16 cellular contexts compared by ENCODE assay signal in the genomic region with DNA sequence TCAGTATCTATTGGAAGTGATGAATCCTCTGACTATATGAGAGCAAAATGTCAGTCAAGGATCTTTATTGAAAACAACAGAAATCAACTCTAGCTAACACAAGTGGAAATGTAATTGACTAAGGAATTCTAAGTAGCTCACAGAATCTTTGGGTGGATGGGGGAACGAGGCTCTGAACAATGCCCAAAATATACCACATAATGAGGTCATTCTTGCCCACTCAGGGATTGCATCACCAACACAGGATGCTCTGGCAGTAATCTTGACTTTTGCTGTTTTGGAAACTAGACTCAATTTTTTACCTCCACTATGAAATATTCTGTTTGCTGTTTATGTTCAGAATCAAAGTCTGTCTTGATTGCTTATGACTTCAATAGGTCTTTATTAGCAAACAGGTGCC.
A peak's percentile ranks its signal among the peaks of the same experiment; 100 is the strongest.
DNase-seq lines count a peak whose midpoint lies in the region; ATAC-seq, FAIRE-seq and TF ChIP-seq lines count a peak whose summit lies in the region.
"Had no signal": no experiment of that assay in that cellular context is flagged by ENCODE, and none has a peak within 500 bp of the region (broad histone marks: within the 10 kb centered on the region; RNA-seq: fewer than 3 reads in every experiment).

No MANE protein-coding gene starts in this region.

- POLR2A ChIA-PET in SK-N-SH (lab: Yijun Ruan, JAX) (no interaction called here), PC-3 (lab: Charles Lee; ENCODE audit: unreplicated experiment) (interaction anchor here (0.7 kb wide), 1 partner anchor 1144 kb away, joined by 3 read pairs; no protein-coding TSS in a partner anchor)

- H3K4me2 ChIP-seq in SK-N-SH (no peak overlapping the region), PC-3 (ENCODE audit: low read length) (0 out of 2 replicates have a peak overlapping the region, but pooled peaks have one; percentile 10)

- DNase-seq in SK-N-SH (no peak), PC-3 (peak; percentile 18), epithelial cell of esophagus (ENCODE audit: low read depth) (peak; percentile 4), urothelium cell line (ENCODE audit: low spot score) (peak; percentile 39), MG63 (no peak), midbrain (lab: John Stamatoyannopoulos, UW) (no peak)
- DNase-seq: NCI-H1092 treated with DMSO at 0.1 percent for 48 hours, NCI-H1694, NCI-H446, Right ventricle myocardium superior had no signal

- H3K36me3 ChIP-seq in SK-N-SH (replicated peaks in 1 of 2; ENCODE audit: control insufficient read depth in 1 of 2, insufficient read depth in 2 of 2, low read length in 1 of 2) (no peaks in the 10 kb centered on the region), PC-3 (ENCODE audit: low read depth, low read length) (no peaks in the 10 kb centered on the region), MG63 (no peaks in the 10 kb centered on the region)
- H3K36me3 ChIP-seq: BLaER1 treated with 17β-estradiol and CSF1 and Interleukin-3, amounts not matched to agents 10 nM and 100 nM had no signal

- no TSS peak for BruUV-seq in PC-3 (replicated peaks; lab: Mats Ljungman, UMichigan)

- no peaks in the 10 kb centered on the region for H4K20me1 ChIP-seq in SK-N-SH (ENCODE audit: insufficient read depth)
- H4K20me1 ChIP-seq in PC-3 (ENCODE audit: low read length): no peaks in the 10 kb centered on the region
- H4K20me1 ChIP-seq: BLaER1 treated with 17β-estradiol and CSF1 and Interleukin-3, amounts not matched to agents 10 nM and 100 nM had no signal

- H3F3A ChIP-seq in SK-N-SH (replicated peaks; ENCODE audit: insufficient read depth): no peaks in the 10 kb centered on the region
- H3F3A ChIP-seq in PC-3 (ENCODE audit: low read length, unreplicated experiment): no peaks in the 10 kb centered on the region

- CTCF ChIA-PET in SK-N-SH (lab: Yijun Ruan, JAX): no interaction called here
- CTCF ChIA-PET in PC-3 (lab: Charles Lee): no interaction called here

- intact Hi-C loops in PC-3 (cut with micrococcal nuclease): no loop called here

- TF ChIP-seq CTCF in SK-N-SH (IDR thresholded peaks at IDR 0.05): no peak
- TF ChIP-seq CTCF in PC-3 (conservative IDR thresholded peaks at IDR 0.05; ENCODE audit: low read depth, low read length): no peak
- TF ChIP-seq CTCF in epithelial cell of esophagus (IDR thresholded peaks at IDR 0.05; ENCODE audit: insufficient read depth, low read depth, low read length, missing control alignments): no peak

- H3K27ac ChIP-seq in SK-N-SH (ENCODE audit: low read depth in 2 of 2, low read length in 1 of 2) (no peak overlapping the region), PC-3 (ENCODE audit: low read length) (peak overlapping the region; percentile 80)
- H3K27ac ChIP-seq: 22Rv1; BLaER1 treated with 17β-estradiol and CSF1 and Interleukin-3, amounts not matched to agents 10 nM and 100 nM had no signal

- no peak for TF ChIP-seq RAD21 in SK-N-SH (IDR thresholded peaks at IDR 0.05; ENCODE audit: low read length)

- H2AFZ ChIP-seq in SK-N-SH (ENCODE audit: low read depth) (no peak overlapping the region), PC-3 (ENCODE audit: low read length) (no peak overlapping the region)

- no peaks in the 10 kb centered on the region for H3K9me2 ChIP-seq in SK-N-SH
- no peaks in the 10 kb centered on the region for H3K9me2 ChIP-seq in PC-3 (replicated peaks; ENCODE audit: low read length)

- H3K9ac ChIP-seq in SK-N-SH (no peak overlapping the region), PC-3 (ENCODE audit: low read length) (peak overlapping the region; percentile 41)
- H3K9ac ChIP-seq: BLaER1 treated with 17β-estradiol and CSF1 and Interleukin-3, amounts not matched to agents 10 nM and 100 nM had no signal

- H3K79me2 ChIP-seq in SK-N-SH (ENCODE audit: insufficient read depth) (no peaks in the 10 kb centered on the region), PC-3 (ENCODE audit: low read length) (no peaks in the 10 kb centered on the region)

- H3K9me3 ChIP-seq in SK-N-SH (no peaks in the 10 kb centered on the region), PC-3 (ENCODE audit: low read length) (no peaks in the 10 kb centered on the region), MG63 (no peaks in the 10 kb centered on the region)
- H3K9me3 ChIP-seq: BLaER1 treated with 17β-estradiol and CSF1 and Interleukin-3, amounts not matched to agents 10 nM and 100 nM had no signal

- H3K4me3 ChIP-seq in SK-N-SH (ENCODE audit: low read depth in 2 of 2, low read length in 1 of 2): no peak overlapping the region
- H3K4me3 ChIP-seq in PC-3 (ENCODE audit: low read length): no peak overlapping the region
- no peak overlapping the region for H3K4me3 ChIP-seq in epithelial cell of esophagus (ENCODE audit: low read length)
- no peak overlapping the region for H3K4me3 ChIP-seq in MG63
- H3K4me3 ChIP-seq: BLaER1 treated with 17β-estradiol and CSF1 and Interleukin-3, amounts not matched to agents 10 nM and 100 nM had no signal

- ATAC-seq in SK-N-SH treated with all-trans-retinoic acid at 6 μM for 48 hours (no peak), PC-3 (no peak), GM19455 (IDR thresholded peaks at IDR 0.05; ENCODE audit: unreplicated experiment) (no peak)
- ATAC-seq: Panc1 had no signal

- peaks cover 0 to 4% of the 10 kb centered on the region in 2 experiments; a peak in 2 of 4 replicates for H3K4me1 ChIP-seq in SK-N-SH (ENCODE audit: control insufficient read depth in 1 of 2, insufficient read depth in 2 of 2, low read depth in 1 of 2, low read length in 1 of 2)
- 0 out of 2 replicates have a peak, but pooled peaks cover 5% of the 10 kb centered on the region for H3K4me1 ChIP-seq in PC-3 (ENCODE audit: insufficient read depth, low read length)

- no peak for FAIRE-seq in urothelium cell line (lab: Jason Lieb, UNC)
- FAIRE-seq: H54 had no signal

- no peak for TF ChIP-seq EP300 in SK-N-SH (IDR thresholded peaks at IDR 0.05; ENCODE audit: borderline replicate concordance in 1 of 2, low read depth in 1 of 2, low read length in 1 of 2)

- H3K27me3 ChIP-seq in SK-N-SH (ENCODE audit: insufficient read depth): no peaks in the 10 kb centered on the region
- no peaks in the 10 kb centered on the region for H3K27me3 ChIP-seq in PC-3 (ENCODE audit: low read length)
- H3K27me3 ChIP-seq in MG63: no peaks in the 10 kb centered on the region
- H3K27me3 ChIP-seq: BLaER1 treated with 17β-estradiol and CSF1 and Interleukin-3, amounts not matched to agents 10 nM and 100 nM had no signal

- WGBS in SK-N-SH (ENCODE audit: low lambda C conversion rate): 24% methylated on average over 1 of the region's 1 CpG

TF ChIP-seq in SK-N-SH treated with all-trans-retinoic acid at 6 μM for 48 hours, 23 proteins besides CTCF, POLR2A, EP300 and RAD21:
- TF ChIP-seq ZFP3 (CRISPR knock-in tag; IDR thresholded peaks at IDR 0.05) (no peak), SNAI2 (CRISPR knock-in tag; IDR thresholded peaks at IDR 0.05) (0 out of 2 replicates have a peak, but pooled peaks have one; percentile 42)

TF ChIP-seq in SK-N-SH, 30 proteins besides CTCF, POLR2A, EP300 and RAD21:
- TF ChIP-seq EZH2phosphoT487 (IDR thresholded peaks at IDR 0.05; ENCODE audit: borderline replicate concordance, low read depth): no peak
- TF ChIP-seq SMC3 (IDR thresholded peaks at IDR 0.05; ENCODE audit: low read depth, low read length): no peak
- no peak for TF ChIP-seq MXI1 (IDR thresholded peaks at IDR 0.05; ENCODE audit: low read depth, low read length)
- TF ChIP-seq TEAD4 (IDR thresholded peaks at IDR 0.05; ENCODE audit: borderline replicate concordance, insufficient read depth): no peak
- TF ChIP-seq FOXJ3 (CRISPR knock-in tag; IDR thresholded peaks at IDR 0.05): no peak
- TF ChIP-seq PBX3 (IDR thresholded peaks at IDR 0.05): no peak
- no peak for TF ChIP-seq POLR2AphosphoS5 (IDR thresholded peaks at IDR 0.05; ENCODE audit: low read depth, low read length)
- TF ChIP-seq NRF1 (IDR thresholded peaks at IDR 0.05; ENCODE audit: low read depth, low read length): no peak
- TF ChIP-seq FOSL2 (IDR thresholded peaks at IDR 0.05; ENCODE audit: borderline replicate concordance, low read depth): no peak
- no peak for TF ChIP-seq USF1 (IDR thresholded peaks at IDR 0.05; ENCODE audit: borderline replicate concordance, low read depth)

Comparison
In these comparisons a context has a peak if more than half of its experiments do, and no peak if none do; other contexts are left out.
1. DNase-seq: peak in PC-3 (single experiment), epithelial cell of esophagus (single experiment) and urothelium cell line (single experiment); none in SK-N-SH (single experiment), MG63 (single experiment) and midbrain (single experiment).